ENCODE assay signal across 11 cellular contexts in the genomic region with DNA sequence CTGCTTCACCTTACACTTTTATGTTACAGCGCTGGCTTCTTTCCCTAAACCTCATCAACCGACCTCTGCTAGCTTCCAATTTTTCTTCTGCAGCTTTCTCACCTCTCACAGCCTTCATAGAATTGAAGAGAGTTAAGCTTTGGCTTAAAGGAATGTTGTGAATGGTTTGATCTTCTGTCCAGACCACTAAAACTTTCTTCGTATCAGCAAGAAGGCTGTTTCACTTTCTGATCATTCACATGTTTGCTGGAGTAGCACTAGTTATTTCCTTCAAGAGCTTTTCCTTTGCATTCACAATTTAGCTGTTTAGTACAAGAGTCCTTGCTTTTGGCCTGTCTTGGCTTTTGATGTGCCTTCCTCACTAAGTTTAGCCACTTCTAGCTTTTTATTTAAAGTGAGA. TPM values are rescaled to one million over a fixed set of nuclear protein-coding genes. Genes with fewer than 3 reads are reported as not detected.
A peak's percentile ranks its signal among the peaks of the same experiment; 100 is the strongest.
DNase-seq lines count a peak whose midpoint lies in the region; ATAC-seq and TF ChIP-seq lines count a peak whose summit lies in the region.
"Had no signal": no experiment of that assay in that cellular context is flagged by ENCODE, and none has a peak within 500 bp of the region (broad histone marks: within the 10 kb centered on the region; RNA-seq: fewer than 3 reads in every experiment).

No MANE protein-coding gene starts in this region.

- TF ChIP-seq EP300 in esophagus muscularis mucosa (IDR thresholded peaks at IDR 0.05) (no peak), tibial nerve (IDR thresholded peaks at IDR 0.05) (no peak)

- H2AFZ ChIP-seq in OCI-LY3 (ENCODE audit: low read depth, low read length), result no peak overlapping the region
- H2AFZ ChIP-seq: parathyroid adenoma had no signal

- no peaks in the 10 kb centered on the region for H3K36me3 Mint-ChIP-seq in activated T-cell treated with anti-CD3 and anti-CD28 coated beads, Interleukin-2, amount 50 U/mL, for 72 hours (ENCODE audit: insufficient read depth in 2 of 2)

- DNase-seq in activated T-cell treated with anti-CD3 and anti-CD28 coated beads, Interleukin-2, amount 50 U/mL, for 72 hours, result no peak
- no peak for DNase-seq in activated T-cell treated with anti-CD3 and anti-CD28 coated beads, Interleukin-2, amount 50 U/mL, for 1 hour
- DNase-seq in esophagus muscularis mucosa (ENCODE audit: extremely low spot score), result no peak
- DNase-seq in stimulated activated CD8-positive, alpha-beta memory T cell treated with anti-CD3 and anti-CD28 coated beads, Interleukin-4, amount 100 ng/mL, for 48 hours, result no peak
- no peak for DNase-seq in NCI-H1417 treated with DMSO at 0.1 percent for 48 hours (lab: John Stamatoyannopoulos, UW)
- no peak for DNase-seq in tibial nerve (ENCODE audit: low spot score in 2 of 2)
- DNase-seq: activated CD4-positive, CD25-positive, alpha-beta regulatory T cell treated with anti-CD3 and anti-CD28 coated beads, Interleukin-2, amount 50 U/mL, for 72 hours had no signal

- ATAC-seq in activated T-cell treated with anti-CD3 and anti-CD28 coated beads, Interleukin-2, amount 50 U/mL, for 72 hours (replicated peaks in 1 of 2), result peak in 1 of 2 donors; percentile 9

- peaks cover 69% of the 10 kb centered on the region for H3K4me1 Mint-ChIP-seq in activated T-cell treated with anti-CD3 and anti-CD28 coated beads, Interleukin-2, amount 50 U/mL, for 72 hours (ENCODE audit: low read depth)

- H4K20me1 ChIP-seq in OCI-LY3 (ENCODE audit: insufficient read depth, low read length), result peaks cover 97% of the 10 kb centered on the region

- no peak for TF ChIP-seq CTCF in OCI-LY3 (IDR thresholded peaks at IDR 0.05; ENCODE audit: low read depth, low read length)
- TF ChIP-seq CTCF in esophagus muscularis mucosa (IDR thresholded peaks at IDR 0.05), result no peak
- no peak for TF ChIP-seq CTCF in tibial nerve (IDR thresholded peaks at IDR 0.05)

- peaks cover 100% of the 10 kb centered on the region for H3K79me2 ChIP-seq in OCI-LY3 (ENCODE audit: low read length)

- H3K4me2 ChIP-seq in OCI-LY3 (ENCODE audit: low read length), result peak overlapping the region; percentile 18

- H3K9me3 ChIP-seq in OCI-LY3 (ENCODE audit: insufficient read depth, low read length), result no peaks in the 10 kb centered on the region
- H3K9me3 ChIP-seq in esophagus muscularis mucosa, result no peaks in the 10 kb centered on the region
- H3K9me3 ChIP-seq in subcutaneous abdominal adipose tissue (ENCODE audit: control insufficient read depth in 5 of 5, low read length in 5 of 5), result no peaks in the 10 kb centered on the region
- no peaks in the 10 kb centered on the region for H3K9me3 ChIP-seq in tibial nerve
- H3K9me3 ChIP-seq: HAP-1 had no signal

- H3K9me3 Mint-ChIP-seq in activated T-cell treated with anti-CD3 and anti-CD28 coated beads, Interleukin-2, amount 50 U/mL, for 72 hours, result no peaks in the 10 kb centered on the region

- no peak for TF ChIP-seq POLR2A in esophagus muscularis mucosa (IDR thresholded peaks at IDR 0.05; ENCODE audit: low read depth)
- no peak for TF ChIP-seq POLR2A in tibial nerve (IDR thresholded peaks at IDR 0.05)

- H3K4me3 ChIP-seq in OCI-LY3 (ENCODE audit: low read length), result no peak overlapping the region
- H3K4me3 ChIP-seq in esophagus muscularis mucosa, result no peak overlapping the region
- H3K4me3 ChIP-seq in subcutaneous abdominal adipose tissue (ENCODE audit: low read depth in 1 of 5, low read length in 5 of 5), result peak overlapping the region in 1 of 5 donors; percentile 16
- H3K4me3 ChIP-seq in tibial nerve, result no peak overlapping the region
- H3K4me3 ChIP-seq: HAP-1 had no signal

- H3K27ac ChIP-seq in OCI-LY3 (ENCODE audit: low read length) (no peak overlapping the region), esophagus muscularis mucosa (replicated peaks in 1 of 4) (peak overlapping the region in 3 of 4 donors; percentile 12 to 33 (median 21)), subcutaneous abdominal adipose tissue (ENCODE audit: low read depth, low read length) (peak overlapping the region; percentile 85), tibial nerve (peak overlapping the region in 2 of 4 donors; percentile 74 to 87)
- H3K27ac ChIP-seq: parathyroid adenoma had no signal

- WGBS in esophagus muscularis mucosa, result 39% methylated on average over 3 of the region's 3 CpGs
- WGBS in tibial nerve, 2 donors, result 35 to 45% methylated on average over 3 of the region's 3 CpGs

- H3K27me3 Mint-ChIP-seq in activated T-cell treated with anti-CD3 and anti-CD28 coated beads, Interleukin-2, amount 50 U/mL, for 72 hours (ENCODE audit: low read depth), result no peaks in the 10 kb centered on the region

- H3K4me1 ChIP-seq in OCI-LY3 (ENCODE audit: low read length) (peaks cover 75% of the 10 kb centered on the region), esophagus muscularis mucosa (peaks cover 60 to 96% (median 93%) of the 10 kb centered on the region in 4 donors), subcutaneous abdominal adipose tissue (ENCODE audit: control insufficient read depth in 5 of 5, insufficient read depth in 5 of 5, low read length in 5 of 5) (peaks cover 2 to 87% (median 73%) of the 10 kb centered on the region in 5 donors), tibial nerve (peaks cover 0 to 93% (median 62%) of the 10 kb centered on the region in 4 donors)
- H3K4me1 ChIP-seq: HAP-1 had no signal

- H3K4me3 Mint-ChIP-seq in activated T-cell treated with anti-CD3 and anti-CD28 coated beads, Interleukin-2, amount 50 U/mL, for 72 hours, result peak overlapping the region; percentile 84 to 91

- H3K27ac Mint-ChIP-seq in activated T-cell treated with anti-CD3 and anti-CD28 coated beads, Interleukin-2, amount 50 U/mL, for 72 hours, result peak overlapping the region; percentile 52

- intact Hi-C loops in esophagus muscularis mucosa (cut with DNase I), result no loop called here

- H3K36me3 ChIP-seq in OCI-LY3 (replicated peaks; ENCODE audit: low read depth, low read length) (peaks cover 6% of the 10 kb centered on the region), esophagus muscularis mucosa (no peaks in the 10 kb centered on the region), subcutaneous abdominal adipose tissue (ENCODE audit: control insufficient read depth in 5 of 5, insufficient read depth in 5 of 5, low read length in 5 of 5) (no peaks in the 10 kb centered on the region), tibial nerve (no peaks in the 10 kb centered on the region)
- H3K36me3 ChIP-seq: HAP-1 had no signal

- H3K27me3 ChIP-seq in OCI-LY3 (ENCODE audit: low read depth, low read length) (no peaks in the 10 kb centered on the region), esophagus muscularis mucosa (no peaks in the 10 kb centered on the region), subcutaneous abdominal adipose tissue (ENCODE audit: control insufficient read depth in 5 of 5, insufficient read depth in 4 of 5, low read length in 5 of 5) (no peaks in the 10 kb centered on the region), tibial nerve (no peaks in the 10 kb centered on the region)

- H3K9ac ChIP-seq in OCI-LY3 (ENCODE audit: low read length) (no peak overlapping the region), subcutaneous abdominal adipose tissue (ENCODE audit: low read length in 5 of 5) (peak overlapping the region in 2 of 5 donors; percentile 13 to 21)
- H3K9ac ChIP-seq: parathyroid adenoma had no signal

RNA-seq across cellular contexts. Expression of a gene that starts 49.5 kb away (rescaled TPM):
- total RNA-seq in activated T-cell treated with anti-CD3 and anti-CD28 coated beads, Interleukin-2, amount 50 U/mL, for 72 hours, result 100 to 1,000 TPM in 1 of 2 donors, 10 to 100 TPM in 1; 93.5 to 104 TPM
- total RNA-seq in esophagus muscularis mucosa, result 10 to 100 TPM; 79.2 to 92.3 (median 89.3) TPM
- 10 to 100 TPM; 47.1 to 86.2 (median 75.8) TPM for total RNA-seq in tibial nerve
